ENCODE assay signal across 15 cellular contexts in the genomic region with DNA sequence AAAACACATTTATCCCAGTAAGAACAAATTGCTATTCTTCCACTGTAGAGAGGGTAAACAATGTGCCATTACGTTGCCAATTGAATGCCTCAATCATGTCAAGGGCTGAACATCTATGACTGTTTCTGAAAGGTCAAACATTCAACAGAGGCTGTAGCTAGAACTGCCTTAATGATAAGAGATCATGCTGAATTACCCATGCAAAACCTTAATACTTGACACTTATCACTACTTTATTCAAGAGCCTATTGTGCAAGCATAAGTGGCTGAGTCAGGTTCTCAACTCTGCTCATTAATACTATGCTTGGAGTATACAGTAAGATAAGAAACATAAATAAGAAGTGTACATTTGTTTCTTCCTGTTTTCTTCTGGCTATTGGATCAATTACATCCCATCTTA. TPM values are rescaled to one million over a fixed set of nuclear protein-coding genes. Genes with fewer than 3 reads are reported as not detected.
"Had no signal": no experiment of that assay in that cellular context is flagged by ENCODE, and none has a peak within 500 bp of the region (broad histone marks: within the 10 kb centered on the region; RNA-seq: fewer than 3 reads in every experiment).

No MANE protein-coding gene starts in this region.

RNA-seq across cellular contexts. Expression of a gene that starts 23.3 kb away (rescaled TPM):
- total RNA-seq: activated CD4-positive, alpha-beta memory T cell treated with anti-CD3 and anti-CD28 coated beads, Interleukin-2, amount 10 ng/mL, durations not matched to agents 7 days and 5 days; activated CD4-positive, alpha-beta T cell treated with anti-CD3 and anti-CD28 coated beads for 36 hours; activated CD4-positive, alpha-beta T cell treated with anti-CD3 and anti-CD28 coated beads, Interleukin-2, amount 10 ng/mL, durations not matched to agents 7 days and 5 days; activated CD8-positive, alpha-beta memory T cell treated with anti-CD3 and anti-CD28 coated beads, Interleukin-2, amount 10 ng/mL, durations not matched to agents 7 days and 5 days; activated CD8-positive, alpha-beta T cell treated with anti-CD3 and anti-CD28 coated beads, Interleukin-2, amount 10 ng/mL, durations not matched to agents 7 days and 5 days; activated naive CD8-positive, alpha-beta T cell treated with anti-CD3 and anti-CD28 coated beads, Interleukin-2, amount 10 ng/mL, durations not matched to agents 7 days and 5 days; activated T-helper 2 cell treated with anti-CD3 and anti-CD28 coated beads, Interferon-gamma antibody, Interleukin-2, Interleukin-4, amounts not matched to agents 10 μg/mL and 5 μg/mL and 100 μg/mL, durations not matched to agents 14 hours and 24 hours and 36 hours; ascending aorta; bronchial epithelial cell; cardiac muscle cell; T-cell; T-helper 1 cell treated with Interleukin-12 subunit alpha and Interleukin-12 subunit beta and Interleukin-4 antibody, amounts not matched to agents 30 ng/mL and 1 ng/mL, for 36 hours; T-helper 17 cell; T-helper 2 cell treated with Interferon-gamma antibody and Interleukin-4, amounts not matched to agents 100 ng/mL and 5 ng/mL, for 36 hours had no signal
- polyA plus RNA-seq: adipose tissue, cardiac muscle cell had no signal
